13 cellular contexts compared by ENCODE assay signal in the genomic region with DNA sequence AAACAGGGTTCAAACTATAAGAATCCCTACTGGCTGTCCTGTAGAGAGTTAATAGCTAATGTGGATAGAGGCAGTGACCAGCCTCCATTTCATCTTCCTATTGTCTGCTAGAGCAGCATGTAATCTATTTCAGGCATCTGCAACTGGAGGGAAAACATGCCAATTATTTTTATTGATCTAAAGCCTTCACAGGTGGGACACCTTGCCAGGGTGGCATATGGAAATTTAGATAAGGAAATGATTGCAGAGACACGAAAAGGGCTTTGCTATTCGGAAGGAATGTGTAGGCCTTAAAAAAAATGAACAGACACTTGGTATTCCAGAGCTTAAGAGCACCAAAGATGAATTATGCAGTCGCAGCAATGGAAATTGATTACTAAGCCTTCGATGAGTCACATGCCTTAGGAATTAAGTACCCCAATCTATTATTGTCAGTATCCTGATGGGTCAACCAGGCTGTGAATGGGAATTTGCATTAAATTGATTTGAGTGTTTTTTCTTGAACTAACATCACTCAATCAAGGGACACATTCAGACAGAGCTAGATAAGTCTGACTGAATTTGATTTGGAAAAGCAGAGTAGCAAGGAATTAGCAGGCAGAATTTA.
DNase-seq lines count a peak whose midpoint lies in the region; TF ChIP-seq lines count a peak whose summit lies in the region.
"Had no signal": no experiment of that assay in that cellular context is flagged by ENCODE, and none has a peak within 500 bp of the region (broad histone marks: within the 10 kb centered on the region; RNA-seq: fewer than 3 reads in every experiment).

No MANE protein-coding gene starts in this region.

- H3K4me3 ChIP-seq in BLaER1 treated with 17β-estradiol and CSF1 and Interleukin-3, amounts not matched to agents 10 nM and 100 nM, result no peak overlapping the region
- no peak overlapping the region for H3K4me3 ChIP-seq in mesendoderm (ENCODE audit: low read length)

- H3K4me2 ChIP-seq in BLaER1 treated with 17β-estradiol and CSF1 and Interleukin-3, amounts not matched to agents 10 nM and 100 nM, result peak overlapping the region in 6 of 11 experiments; percentile 25 to 40 (median 31); a peak in 9 of 22 replicates
- no peak overlapping the region for H3K4me2 ChIP-seq in mesendoderm (ENCODE audit: low read length)

- no peak overlapping the region for H3K9ac ChIP-seq in BLaER1 treated with 17β-estradiol and CSF1 and Interleukin-3, amounts not matched to agents 10 nM and 100 nM
- H3K9ac ChIP-seq in mesendoderm (ENCODE audit: low read length), result no peak overlapping the region

- H2BK120ac ChIP-seq in mesendoderm (ENCODE audit: low read depth, low read length), result no peak overlapping the region

- H3K27me3 ChIP-seq in BLaER1 treated with 17β-estradiol and CSF1 and Interleukin-3, amounts not matched to agents 10 nM and 100 nM, result no peaks in the 10 kb centered on the region
- H3K27me3 ChIP-seq in mesendoderm (ENCODE audit: insufficient read depth, low read length, poor library complexity), result no peaks in the 10 kb centered on the region

- H3K56ac ChIP-seq in mesendoderm (ENCODE audit: low read length), result no peak overlapping the region

- H3K79me2 ChIP-seq in mesendoderm (ENCODE audit: control insufficient read depth, insufficient read depth, low read length), result no peaks in the 10 kb centered on the region

- peaks cover 0 to 11% (median 0%) of the 10 kb centered on the region in 11 experiments; a peak in 4 of 22 replicates for H3K9me3 ChIP-seq in BLaER1 treated with 17β-estradiol and CSF1 and Interleukin-3, amounts not matched to agents 10 nM and 100 nM (replicated peaks in 1 of 11)

- WGBS in mesendoderm (ENCODE audit: extremely low coverage, insufficient coverage, low lambda C conversion rate), result no CpG with 5 or more reads among the region's 4 CpGs

- DNase-seq in NCI-H146 (lab: John Stamatoyannopoulos, UW) (peak; percentile 85), mesendoderm (peak; percentile 10), NCI-H1694 treated with DMSO at 0.1 percent for 48 hours (lab: John Stamatoyannopoulos, UW) (no peak), NCI-H446 treated with DMSO at 0.1 percent for 48 hours (lab: John Stamatoyannopoulos, UW) (no peak), DMS 273 (lab: John Stamatoyannopoulos, UW; ENCODE audit: unreplicated experiment) (no peak)
- DNase-seq: CD4-positive, alpha-beta T cell; DMS79; KG1; NCI-H1417 treated with DMSO at 0.1 percent for 48 hours; NCI-H2081 treated with DMSO at 0.1 percent for 48 hours; NCI-H82 had no signal

- H2BK5ac ChIP-seq in mesendoderm (ENCODE audit: low read length), result no peak overlapping the region

- H3K23ac ChIP-seq in mesendoderm (ENCODE audit: low read length), result no peak overlapping the region

- H2BK15ac ChIP-seq in mesendoderm (replicated peaks; ENCODE audit: low read depth), result no peak overlapping the region

- no peak for TF ChIP-seq CTCF in VCaP (conservative IDR thresholded peaks at IDR 0.05)

- H3K36me3 ChIP-seq in BLaER1 treated with 17β-estradiol and CSF1 and Interleukin-3, amounts not matched to agents 10 nM and 100 nM, result no peaks in the 10 kb centered on the region
- H3K36me3 ChIP-seq in mesendoderm (ENCODE audit: control insufficient read depth, insufficient read depth, low read length), result no peaks in the 10 kb centered on the region

- H4K20me1 ChIP-seq in BLaER1 treated with 17β-estradiol and CSF1 and Interleukin-3, amounts not matched to agents 10 nM and 100 nM, result no peaks in the 10 kb centered on the region

- H3K27ac ChIP-seq in BLaER1 treated with 17β-estradiol and CSF1 and Interleukin-3, amounts not matched to agents 10 nM and 100 nM, result no peak overlapping the region
- H3K27ac ChIP-seq in VCaP (peak overlapping the region; percentile 18; the same call in 1 of the 2 replicates), mesendoderm (ENCODE audit: low read depth, low read length) (no peak overlapping the region)

- no peak overlapping the region for H3K4ac ChIP-seq in mesendoderm (ENCODE audit: low read depth, low read length)

- H4K5ac ChIP-seq in mesendoderm (ENCODE audit: low read length), result no peak overlapping the region

- H3K79me1 ChIP-seq in mesendoderm (ENCODE audit: low read length), result no peaks in the 10 kb centered on the region

- H3K18ac ChIP-seq in mesendoderm (ENCODE audit: low read length), result peak overlapping the region; percentile 18

- no peak overlapping the region for H4K8ac ChIP-seq in mesendoderm (ENCODE audit: low read depth, low read length)

- H3K4me1 ChIP-seq in BLaER1 treated with 17β-estradiol and CSF1 and Interleukin-3, amounts not matched to agents 10 nM and 100 nM, result peaks cover 0 to 12% (median 7%) of the 10 kb centered on the region in 10 experiments; a peak in 11 of 20 replicates
- no peaks in the 10 kb centered on the region for H3K4me1 ChIP-seq in mesendoderm (ENCODE audit: control insufficient read depth, low read depth, low read length)

- no peak overlapping the region for H2AK5ac ChIP-seq in mesendoderm (ENCODE audit: low read length)

Comparison
In these comparisons a context has a peak if more than half of its experiments do, and no peak if none do; other contexts are left out.
1. DNase-seq: peak in NCI-H146 (single experiment) and mesendoderm (single experiment); none in NCI-H1694 treated with DMSO at 0.1 percent for 48 hours (single experiment), NCI-H446 treated with DMSO at 0.1 percent for 48 hours (single experiment) and DMS 273 (single experiment).